ENCODE assay signal across 30 cellular contexts in genomic region chr9:103731541-103731940, GRCh38.
A peak's percentile ranks its signal among the peaks of the same experiment; 100 is the strongest.
DNase-seq lines count a peak whose midpoint lies in the region; ATAC-seq and TF ChIP-seq lines count a peak whose summit lies in the region.
"Had no signal": no experiment of that assay in that cellular context is flagged by ENCODE, and none has a peak within 500 bp of the region (broad histone marks: within the 10 kb centered on the region; RNA-seq: fewer than 3 reads in every experiment).

No MANE protein-coding gene starts in this region.

- 39 to 61% (median 56%) methylated on average over 2 of the region's 2 CpGs for WGBS in adrenal gland, 4 donors

- H3K27ac Mint-ChIP-seq in T-helper 2 cell treated with Interferon-gamma antibody and Interleukin-4, amounts not matched to agents 5 μg/mL and 100 μg/mL, for 36 hours: no peak overlapping the region
- H3K27ac Mint-ChIP-seq in activated CD8-positive, alpha-beta T cell treated with anti-CD3 and anti-CD28 coated beads for 36 hours: no peak overlapping the region
- H3K27ac Mint-ChIP-seq: activated naive CD4-positive, alpha-beta T cell treated with anti-CD3 and anti-CD28 coated beads, Interleukin-2, amount 50 U/mL, for 72 hours; activated T-helper 2 cell treated with anti-CD3 and anti-CD28 coated beads, Interferon-gamma antibody, Interleukin-2, Interleukin-4, amounts not matched to agents 10 μg/mL and 5 μg/mL and 100 μg/mL, durations not matched to agents 14 hours and 24 hours and 36 hours; natural killer cell; stimulated activated naive B cell treated with anti-CD40 and anti-IgM and Interleukin-4, amounts not matched to agents 10 μg/mL and 1 μg/mL and 100 μg/mL, for 72 hours; WTC11 had no signal

- H3K36me3 ChIP-seq in brain microvascular endothelial cell (replicated peaks) (no peaks in the 10 kb centered on the region), adrenal gland (replicated peaks in 1 of 2) (no peaks in the 10 kb centered on the region), A673 (ENCODE audit: insufficient read depth, low read length, poor library complexity, severe bottlenecking) (no peaks in the 10 kb centered on the region)
- H3K36me3 ChIP-seq: gastrocnemius medialis, spleen had no signal

- H3K9me3 ChIP-seq in adrenal gland (replicated peaks in 1 of 3) (no peaks in the 10 kb centered on the region), A673 (ENCODE audit: low read depth, low read length, poor library complexity, severe bottlenecking) (peaks cover 13% of the 10 kb centered on the region)
- H3K9me3 ChIP-seq: gastrocnemius medialis, spleen, testis had no signal

- TF ChIP-seq POLR2A in adrenal gland (IDR thresholded peaks at IDR 0.05): no peak

- no peaks in the 10 kb centered on the region for H3K36me3 Mint-ChIP-seq in T-helper 2 cell treated with Interferon-gamma antibody and Interleukin-4, amounts not matched to agents 5 μg/mL and 100 μg/mL, for 36 hours (ENCODE audit: low read depth)
- no peaks in the 10 kb centered on the region for H3K36me3 Mint-ChIP-seq in activated CD8-positive, alpha-beta T cell treated with anti-CD3 and anti-CD28 coated beads for 36 hours (ENCODE audit: low read depth)
- H3K36me3 Mint-ChIP-seq: activated naive CD4-positive, alpha-beta T cell treated with anti-CD3 and anti-CD28 coated beads, Interleukin-2, amount 50 U/mL, for 72 hours; natural killer cell; stimulated activated naive B cell treated with anti-CD40 and anti-IgM and Interleukin-4, amounts not matched to agents 10 μg/mL and 1 μg/mL and 100 μg/mL, for 72 hours; WTC11 had no signal

- H3K4me3 Mint-ChIP-seq in T-helper 2 cell treated with Interferon-gamma antibody and Interleukin-4, amounts not matched to agents 5 μg/mL and 100 μg/mL, for 36 hours: no peak overlapping the region
- no peak overlapping the region for H3K4me3 Mint-ChIP-seq in activated CD8-positive, alpha-beta T cell treated with anti-CD3 and anti-CD28 coated beads for 36 hours
- H3K4me3 Mint-ChIP-seq: natural killer cell; stimulated activated naive B cell treated with anti-CD40 and anti-IgM and Interleukin-4, amounts not matched to agents 10 μg/mL and 1 μg/mL and 100 μg/mL, for 72 hours; WTC11 had no signal

- H3K4me1 ChIP-seq in adrenal gland (replicated peaks in 1 of 2) (no peaks in the 10 kb centered on the region), A673 (ENCODE audit: insufficient read depth, low read length, poor library complexity, severe bottlenecking) (no peaks in the 10 kb centered on the region)
- H3K4me1 ChIP-seq: gastrocnemius medialis, spleen, testis had no signal

- peak; percentile 3 for DNase-seq in GM03348 (ENCODE audit: low spot score)
- DNase-seq in OCI-M1 (lab: John Stamatoyannopoulos, UW): peak; percentile 87
- peak; percentile 54 for DNase-seq in brain microvascular endothelial cell
- peak; percentile 47 for DNase-seq in kidney tubule cell (ENCODE audit: low spot score)
- no peak for DNase-seq in T-helper 2 cell treated with Interferon-gamma antibody and Interleukin-4, amounts not matched to agents 5 μg/mL and 100 μg/mL, for 36 hours (ENCODE audit: low spot score)
- no peak for DNase-seq in activated CD8-positive, alpha-beta T cell treated with anti-CD3 and anti-CD28 coated beads for 36 hours
- DNase-seq in adrenal gland: no peak
- DNase-seq in A673 (ENCODE audit: low spot score): no peak
- DNase-seq: activated CD4-positive, alpha-beta T cell treated with anti-CD3 and anti-CD28 coated beads, Interleukin-2, amount 50 U/mL, for 48 hours; effector CD4-positive, alpha-beta T cell; gastrocnemius medialis; hypothalamus; KG1; left ventricle myocardium superior; midbrain; MV-4-11; natural killer cell; NCI-H1694 treated with DMSO at 0.1 percent for 48 hours; NCI-H526; retina; spleen; stimulated activated CD4-positive, alpha-beta T cell treated with anti-CD3 and anti-CD28 coated beads, Interleukin-4, amount 100 ng/mL, for 1 hour; stimulated activated naive B cell treated with anti-CD40 and anti-IgM and Interleukin-4, amounts not matched to agents 10 μg/mL and 1 μg/mL and 100 μg/mL, for 72 hours; T-helper 9 cell; testis had no signal

- H3K9me3 Mint-ChIP-seq in T-helper 2 cell treated with Interferon-gamma antibody and Interleukin-4, amounts not matched to agents 5 μg/mL and 100 μg/mL, for 36 hours: no peaks in the 10 kb centered on the region
- H3K9me3 Mint-ChIP-seq in activated CD8-positive, alpha-beta T cell treated with anti-CD3 and anti-CD28 coated beads for 36 hours: no peaks in the 10 kb centered on the region
- H3K9me3 Mint-ChIP-seq: activated T-helper 2 cell treated with anti-CD3 and anti-CD28 coated beads, Interferon-gamma antibody, Interleukin-2, Interleukin-4, amounts not matched to agents 10 μg/mL and 5 μg/mL and 100 μg/mL, durations not matched to agents 14 hours and 24 hours and 36 hours had no signal

- CTCF ChIA-PET in activated CD8-positive, alpha-beta T cell treated with anti-CD3 and anti-CD28 coated beads for 36 hours (lab: Charles Lee): no interaction called here
- CTCF ChIA-PET in A673 (lab: Charles Lee): no interaction called here

- H3K27me3 ChIP-seq in brain microvascular endothelial cell (replicated peaks): no peaks in the 10 kb centered on the region
- H3K27me3 ChIP-seq in adrenal gland: no peaks in the 10 kb centered on the region
- no peaks in the 10 kb centered on the region for H3K27me3 ChIP-seq in A673 (replicated peaks; ENCODE audit: insufficient read depth, low read depth, low read length, poor library complexity)
- H3K27me3 ChIP-seq: gastrocnemius medialis, spleen, testis had no signal

- H3K27ac ChIP-seq in brain microvascular endothelial cell: peak overlapping the region; percentile 43
- H3K27ac ChIP-seq in adrenal gland: no peak overlapping the region
- H3K27ac ChIP-seq in A673 (ENCODE audit: low read depth, low read length, poor library complexity, severe bottlenecking): no peak overlapping the region
- H3K27ac ChIP-seq: epithelial cell of prostate, gastrocnemius medialis, RWPE1, spleen, testis had no signal

- intact Hi-C loops in activated CD8-positive, alpha-beta T cell treated with anti-CD3 and anti-CD28 coated beads for 36 hours (cut with micrococcal nuclease): no loop called here
- intact Hi-C loops in adrenal gland (cut with DNase I): no loop called here
- intact Hi-C loops in A673 (cut with micrococcal nuclease; ENCODE audit: unreplicated experiment): no loop called here

- BruUV-seq in A673 (replicated peaks; lab: Mats Ljungman, UMichigan): no TSS peak

- ATAC-seq in activated CD8-positive, alpha-beta T cell treated with anti-CD3 and anti-CD28 coated beads for 36 hours: no peak
- ATAC-seq: activated naive CD4-positive, alpha-beta T cell treated with anti-CD3 and anti-CD28 coated beads, Interleukin-2, amount 50 U/mL, for 72 hours; gastrocnemius medialis; left ventricle myocardium superior; natural killer cell; stimulated activated naive B cell treated with anti-CD40 and anti-IgM and Interleukin-4, amounts not matched to agents 10 μg/mL and 1 μg/mL and 100 μg/mL, for 72 hours; WTC11 had no signal

- H3K4me1 Mint-ChIP-seq in T-helper 2 cell treated with Interferon-gamma antibody and Interleukin-4, amounts not matched to agents 5 μg/mL and 100 μg/mL, for 36 hours (ENCODE audit: low read depth): no peaks in the 10 kb centered on the region
- H3K4me1 Mint-ChIP-seq in activated CD8-positive, alpha-beta T cell treated with anti-CD3 and anti-CD28 coated beads for 36 hours (ENCODE audit: low read depth): no peaks in the 10 kb centered on the region
- H3K4me1 Mint-ChIP-seq: natural killer cell; stimulated activated naive B cell treated with anti-CD40 and anti-IgM and Interleukin-4, amounts not matched to agents 10 μg/mL and 1 μg/mL and 100 μg/mL, for 72 hours had no signal

- TF ChIP-seq CTCF in brain microvascular endothelial cell (IDR thresholded peaks at IDR 0.05; ENCODE audit: low read depth, low read length, missing control alignments): no peak
- no peak for TF ChIP-seq CTCF in activated CD8-positive, alpha-beta T cell treated with anti-CD3 and anti-CD28 coated beads for 36 hours (IDR thresholded peaks at IDR 0.05)
- no peak for TF ChIP-seq CTCF in adrenal gland (IDR thresholded peaks at IDR 0.05)
- TF ChIP-seq CTCF in A673 (conservative IDR thresholded peaks at IDR 0.05; ENCODE audit: low read depth, low read length): no peak

- no peaks in the 10 kb centered on the region for H3K27me3 Mint-ChIP-seq in T-helper 2 cell treated with Interferon-gamma antibody and Interleukin-4, amounts not matched to agents 5 μg/mL and 100 μg/mL, for 36 hours (ENCODE audit: low read depth)
- H3K27me3 Mint-ChIP-seq in activated CD8-positive, alpha-beta T cell treated with anti-CD3 and anti-CD28 coated beads for 36 hours: no peaks in the 10 kb centered on the region
- H3K27me3 Mint-ChIP-seq: stimulated activated naive B cell treated with anti-CD40 and anti-IgM and Interleukin-4, amounts not matched to agents 10 μg/mL and 1 μg/mL and 100 μg/mL, for 72 hours had no signal

- in situ Hi-C loops in brain microvascular endothelial cell (cut with HindIII; ENCODE audit: low pct_ligation_motif_present, low sequenced_read_pairs): no loop called here

- POLR2A ChIA-PET in activated CD8-positive, alpha-beta T cell treated with anti-CD3 and anti-CD28 coated beads for 36 hours (lab: Charles Lee): no interaction called here
- POLR2A ChIA-PET in A673 (lab: Charles Lee; ENCODE audit: low non-redundant PET): no interaction called here

- H3K4me3 ChIP-seq in brain microvascular endothelial cell (ENCODE audit: low read depth, low read length) (no peak overlapping the region), adrenal gland (no peak overlapping the region), A673 (ENCODE audit: low read depth, low read length, poor library complexity, severe bottlenecking) (no peak overlapping the region)
- H3K4me3 ChIP-seq: gastrocnemius medialis, spleen, testis had no signal

Comparison
In these comparisons a context has a peak if more than half of its experiments do, and no peak if none do; other contexts are left out.
1. DNase-seq: peak in GM03348 (single experiment), OCI-M1 (single experiment), brain microvascular endothelial cell (single experiment) and kidney tubule cell (single experiment); none in T-helper 2 cell treated with Interferon-gamma antibody and Interleukin-4, amounts not matched to agents 5 μg/mL and 100 μg/mL, for 36 hours (single experiment), activated CD8-positive, alpha-beta T cell treated with anti-CD3 and anti-CD28 coated beads for 36 hours (single experiment), adrenal gland (0 of 7) and A673 (single experiment).